16 cellular contexts compared by ENCODE assay signal in genomic region chr4:40954119-40954668, GRCh38.
DNase-seq lines count a peak whose midpoint lies in the region; ATAC-seq and TF ChIP-seq lines count a peak whose summit lies in the region.
"Had no signal": no experiment of that assay in that cellular context is flagged by ENCODE, and none has a peak within 500 bp of the region (broad histone marks: within the 10 kb centered on the region; RNA-seq: fewer than 3 reads in every experiment).

No MANE protein-coding gene starts in this region.

- H3K4me3 ChIP-seq in adipocyte (ENCODE audit: low read length) (no peak overlapping the region), gastroesophageal sphincter (no peak overlapping the region)

- no peak overlapping the region for H3K4me3 Mint-ChIP-seq in nephron
- H3K4me3 Mint-ChIP-seq: activated naive CD8-positive, alpha-beta T cell; CD14-positive monocyte; natural killer cell treated with Interleukin-12 subunit alpha and Interleukin-12 subunit beta and Interleukin-15 and Interleukin-18, amount 100 ng/mL, for 72 hours had no signal

- H3K9ac ChIP-seq in adipocyte (ENCODE audit: low read length), result peak overlapping the region; percentile 29

- no peaks in the 10 kb centered on the region for H3K36me3 Mint-ChIP-seq in nephron (ENCODE audit: low read depth)
- H3K36me3 Mint-ChIP-seq: activated naive CD8-positive, alpha-beta T cell; CD14-positive monocyte; natural killer cell treated with Interleukin-12 subunit alpha and Interleukin-12 subunit beta and Interleukin-15 and Interleukin-18, amount 100 ng/mL, for 72 hours had no signal

- H3K27me3 ChIP-seq in adipocyte (replicated peaks; ENCODE audit: control insufficient read depth, insufficient read depth, low read length), result no peaks in the 10 kb centered on the region
- H3K27me3 ChIP-seq in gastroesophageal sphincter, result no peaks in the 10 kb centered on the region
- H3K27me3 ChIP-seq: foreskin keratinocyte had no signal

- H3K9me3 ChIP-seq in adipocyte (ENCODE audit: control insufficient read depth, low read length), result no peaks in the 10 kb centered on the region
- no peaks in the 10 kb centered on the region for H3K9me3 ChIP-seq in gastroesophageal sphincter

- WGBS in gastroesophageal sphincter (ENCODE audit: low coverage in 1 of 2), 2 donors, result 30% methylated on average over 7 of the region's 7 CpGs; no CpG with 5 or more reads in 1 of the 2 donors

- no peaks in the 10 kb centered on the region for H3K27me3 Mint-ChIP-seq in nephron (ENCODE audit: low read depth)

- TF ChIP-seq EP300 in gastroesophageal sphincter (IDR thresholded peaks at IDR 0.05), result no peak

- H3K4me1 Mint-ChIP-seq in nephron, result peaks cover 26% of the 10 kb centered on the region

- H3K36me3 ChIP-seq in adipocyte (ENCODE audit: control insufficient read depth, insufficient read depth, low read length, severe bottlenecking) (no peaks in the 10 kb centered on the region), gastroesophageal sphincter (no peaks in the 10 kb centered on the region)

- TF ChIP-seq CTCF in gastroesophageal sphincter (IDR thresholded peaks at IDR 0.05) (no peak), nephron (IDR thresholded peaks at IDR 0.05; ENCODE audit: unreplicated experiment in 3 of 3) (no peak)

- H3K4me1 ChIP-seq in adipocyte (ENCODE audit: control insufficient read depth, insufficient read depth, low read length) (peaks cover 33% of the 10 kb centered on the region), gastroesophageal sphincter (peaks cover 0 to 49% (median 13%) of the 10 kb centered on the region in 3 donors)
- H3K4me1 ChIP-seq: foreskin keratinocyte had no signal

- DNase-seq in adipocyte (ENCODE audit: low read depth) (no peak), COR-L47 (lab: John Stamatoyannopoulos, UW) (no peak), kidney tubule cell (ENCODE audit: low spot score) (no peak), MV-4-11 (lab: John Stamatoyannopoulos, UW) (no peak), HT-29 (ENCODE audit: low spot score) (no peak)
- DNase-seq: foreskin keratinocyte; NCI-H1930; stimulated activated CD4-positive, alpha-beta T cell treated with anti-CD3 and anti-CD28 coated beads, Interleukin-15, amount 100 ng/mL, for 24 hours had no signal

- TF ChIP-seq POLR2A in gastroesophageal sphincter (IDR thresholded peaks at IDR 0.05), result no peak

- H3K9me3 Mint-ChIP-seq in nephron, result no peaks in the 10 kb centered on the region
- H3K9me3 Mint-ChIP-seq: CD14-positive monocyte; natural killer cell treated with Interleukin-12 subunit alpha and Interleukin-12 subunit beta and Interleukin-15 and Interleukin-18, amount 100 ng/mL, for 72 hours had no signal

- peak overlapping the region in 3 of 4 donors; percentile 68 to 75 (median 74) for H3K27ac ChIP-seq in gastroesophageal sphincter
- H3K27ac ChIP-seq in temporal lobe (ENCODE audit: low read depth, low read length), result peak overlapping the region; percentile 86
- H3K27ac ChIP-seq: foreskin keratinocyte, VCaP had no signal

- peak; percentile 40 for ATAC-seq in gastroesophageal sphincter
- ATAC-seq: foreskin keratinocyte, SK-N-SH treated with all-trans-retinoic acid at 6 μM for 48 hours had no signal

- H3K27ac Mint-ChIP-seq in nephron, result peak overlapping the region; percentile 94 to 100 (median 97)
- H3K27ac Mint-ChIP-seq: activated naive CD8-positive, alpha-beta T cell; natural killer cell treated with Interleukin-12 subunit alpha and Interleukin-12 subunit beta and Interleukin-15 and Interleukin-18, amount 100 ng/mL, for 72 hours had no signal
